ENCODE assay signal across 1 cellular context in genomic region chr2:45554073-45554742, GRCh38.
TF ChIP-seq lines count a peak whose summit lies in the region.

No MANE protein-coding gene starts in this region.

TF ChIP-seq in WTC11, 78 proteins besides CTCF, POLR2A, EP300 and RAD21 (continued from another document):
- TF ChIP-seq AR (CRISPR knock-in tag; IDR thresholded peaks at IDR 0.05) (no peak), RORB (CRISPR knock-in tag; IDR thresholded peaks at IDR 0.05) (no peak), RELA (CRISPR knock-in tag; IDR thresholded peaks at IDR 0.05; ENCODE audit: borderline replicate concordance) (no peak), ARID4B (CRISPR knock-in tag; IDR thresholded peaks at IDR 0.05; ENCODE audit: borderline replicate concordance) (no peak)
- TF ChIP-seq, protein P1, sequence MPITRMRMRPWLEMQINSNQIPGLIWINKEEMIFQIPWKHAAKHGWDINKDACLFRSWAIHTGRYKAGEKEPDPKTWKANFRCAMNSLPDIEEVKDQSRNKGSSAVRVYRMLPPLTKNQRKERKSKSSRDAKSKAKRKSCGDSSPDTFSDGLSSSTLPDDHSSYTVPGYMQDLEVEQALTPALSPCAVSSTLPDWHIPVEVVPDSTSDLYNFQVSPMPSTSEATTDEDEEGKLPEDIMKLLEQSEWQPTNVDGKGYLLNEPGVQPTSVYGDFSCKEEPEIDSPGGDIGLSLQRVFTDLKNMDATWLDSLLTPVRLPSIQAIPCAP (CRISPR knock-in tag; IDR thresholded peaks at IDR 0.05) = no peak
